21 cellular contexts compared by ENCODE assay signal in genomic region chr3:162729686-162730085, GRCh38.
DNase-seq lines count a peak whose midpoint lies in the region; ATAC-seq, FAIRE-seq and TF ChIP-seq lines count a peak whose summit lies in the region.
"Had no signal": no experiment of that assay in that cellular context is flagged by ENCODE, and none has a peak within 500 bp of the region (broad histone marks: within the 10 kb centered on the region; RNA-seq: fewer than 3 reads in every experiment).

No MANE protein-coding gene starts in this region.

- H2BK5ac ChIP-seq in IMR-90 (ENCODE audit: low read depth, low read length, poor library complexity, severe bottlenecking) = no peak overlapping the region

- H3K14ac ChIP-seq in IMR-90 (replicated peaks; ENCODE audit: low read depth, low read length) = no peak overlapping the region

- no peak overlapping the region for H3K4me3 ChIP-seq in IMR-90 (ENCODE audit: insufficient read depth, low read depth, low read length)
- H3K4me3 ChIP-seq in astrocyte (ENCODE audit: insufficient read depth, low read depth, low read length) = no peak overlapping the region
- H3K4me3 ChIP-seq in osteoblast (ENCODE audit: insufficient read depth, low read length) = no peak overlapping the region
- H3K4me3 ChIP-seq in stomach = no peak overlapping the region
- H3K4me3 ChIP-seq: SK-N-MC had no signal

- H3K4ac ChIP-seq in IMR-90 (ENCODE audit: low read depth, low read length) = no peak overlapping the region

- TF ChIP-seq CTCF in IMR-90 (conservative IDR thresholded peaks at IDR 0.05; ENCODE audit: low read depth, low read length) = no peak
- TF ChIP-seq CTCF in astrocyte (IDR thresholded peaks at IDR 0.05; ENCODE audit: insufficient read depth, low read depth, low read length) = no peak
- no peak for TF ChIP-seq CTCF in osteoblast (IDR thresholded peaks at IDR 0.05; ENCODE audit: extremely low read depth, low read depth, low read length)
- no peak for TF ChIP-seq CTCF in stomach (IDR thresholded peaks at IDR 0.05)

- no peaks in the 10 kb centered on the region for H3K9me3 ChIP-seq in IMR-90 (ENCODE audit: control insufficient read depth, insufficient read depth, low read length)
- no peaks in the 10 kb centered on the region for H3K9me3 ChIP-seq in astrocyte (ENCODE audit: insufficient read depth, low read depth, low read length)
- H3K9me3 ChIP-seq in osteoblast (ENCODE audit: low read depth, low read length) = no peaks in the 10 kb centered on the region
- H3K9me3 ChIP-seq in stomach = no peaks in the 10 kb centered on the region
- H3K9me3 ChIP-seq: BE2C had no signal

- dilution Hi-C loops in IMR-90 (cut with HindIII; ENCODE audit: low sequenced_read_pairs, unreplicated experiment) = no loop called here

- peaks cover 3% of the 10 kb centered on the region for H3K9me3 Mint-ChIP-seq in astrocyte (ENCODE audit: unreplicated experiment)

- H4K5ac ChIP-seq in IMR-90 (ENCODE audit: low read depth, low read length) = no peak overlapping the region

- H3K27me3 ChIP-seq in IMR-90 (ENCODE audit: control insufficient read depth, insufficient read depth, low read length) (no peaks in the 10 kb centered on the region), astrocyte (ENCODE audit: insufficient read depth, low read length) (no peaks in the 10 kb centered on the region), osteoblast (ENCODE audit: insufficient read depth, low read length) (no peaks in the 10 kb centered on the region), stomach (no peaks in the 10 kb centered on the region)
- H3K27me3 ChIP-seq: BE2C had no signal

- intact Hi-C loops in IMR-90 (cut with micrococcal nuclease) (no loop called here), stomach (cut with DNase I; ENCODE audit: low total_unique reads) (no loop called here)

- no peak for TF ChIP-seq EP300 in stomach (IDR thresholded peaks at IDR 0.05)

- H3K79me2 ChIP-seq in astrocyte (ENCODE audit: insufficient read depth, low read length) (no peaks in the 10 kb centered on the region), osteoblast (ENCODE audit: insufficient read depth, low read length) (no peaks in the 10 kb centered on the region)

- no peak for TF ChIP-seq RAD21 in IMR-90 (IDR thresholded peaks at IDR 0.05; ENCODE audit: low read length)

- in situ Hi-C loops in IMR-90 (cut with MboI; ENCODE audit: low sequenced_read_pairs) = no loop called here

- no TSS peak for BruUV-seq in IMR-90 (replicated peaks; lab: Mats Ljungman, UMichigan)

- no peak overlapping the region for H3K23ac ChIP-seq in IMR-90 (ENCODE audit: low read depth, low read length)

- H4K20me1 ChIP-seq in IMR-90 (ENCODE audit: insufficient read depth, low read length) = no peaks in the 10 kb centered on the region
- no peaks in the 10 kb centered on the region for H4K20me1 ChIP-seq in astrocyte (ENCODE audit: insufficient read depth, low read length)
- H4K20me1 ChIP-seq in osteoblast (ENCODE audit: insufficient read depth, low read length) = no peaks in the 10 kb centered on the region

- no CpG with 5 or more reads among the region's 3 CpGs for WGBS in IMR-90 (ENCODE audit: extremely low coverage in 2 of 2, insufficient read length in 1 of 2), 2 experiments
- WGBS in stomach, 5 donors = 89 to 95% (median 93%) methylated on average over 3 of the region's 3 CpGs

- no peak overlapping the region for H2BK15ac ChIP-seq in IMR-90 (ENCODE audit: low read depth, low read length)

- no peaks in the 10 kb centered on the region for H3K36me3 Mint-ChIP-seq in astrocyte (ENCODE audit: low read depth, unreplicated experiment)

- H3K27me3 Mint-ChIP-seq in astrocyte (ENCODE audit: low read depth, unreplicated experiment) = no peaks in the 10 kb centered on the region
- H3K27me3 Mint-ChIP-seq: CD4-positive, alpha-beta T cell had no signal

- H2AFZ ChIP-seq in IMR-90 (replicated peaks; ENCODE audit: low read length, poor library complexity) = no peak overlapping the region
- H2AFZ ChIP-seq in astrocyte (ENCODE audit: low read depth, low read length) = no peak overlapping the region
- H2AFZ ChIP-seq in osteoblast (ENCODE audit: low read length) = no peak overlapping the region

- no peaks in the 10 kb centered on the region for H3K9me1 ChIP-seq in IMR-90 (ENCODE audit: insufficient read depth, low read length)

- H4K8ac ChIP-seq in IMR-90 (ENCODE audit: low read depth in 2 of 2, low read length in 2 of 2) = no peak overlapping the region

- H3K4me3 Mint-ChIP-seq in astrocyte (ENCODE audit: unreplicated experiment) = no peak overlapping the region
- H3K4me3 Mint-ChIP-seq: CD4-positive, alpha-beta T cell had no signal

- H3K79me1 ChIP-seq in IMR-90 (ENCODE audit: low read depth in 1 of 2, low read length in 2 of 2) = no peaks in the 10 kb centered on the region

- H3K36me3 ChIP-seq in IMR-90 (ENCODE audit: control insufficient read depth, insufficient read depth, low read length) (no peaks in the 10 kb centered on the region), astrocyte (ENCODE audit: insufficient read depth, low read length) (no peaks in the 10 kb centered on the region), osteoblast (ENCODE audit: insufficient read depth, low read length) (no peaks in the 10 kb centered on the region), stomach (no peaks in the 10 kb centered on the region)
- H3K36me3 ChIP-seq: BE2C had no signal

- FAIRE-seq in astrocyte (lab: Jason Lieb, UNC) = no peak
- FAIRE-seq: D721Med, GM12892 had no signal

- H2AK5ac ChIP-seq in IMR-90 (ENCODE audit: low read depth, low read length) = no peak overlapping the region

- H2AK9ac ChIP-seq in IMR-90 (replicated peaks; ENCODE audit: low read depth, low read length, poor library complexity) = no peak overlapping the region

- no peak overlapping the region for H3K27ac Mint-ChIP-seq in astrocyte (ENCODE audit: unreplicated experiment)
- H3K27ac Mint-ChIP-seq: CD4-positive, alpha-beta T cell had no signal

- no peak overlapping the region for H3K27ac ChIP-seq in IMR-90 (ENCODE audit: insufficient read depth, low read length)
- no peak overlapping the region for H3K27ac ChIP-seq in astrocyte (ENCODE audit: low read depth, low read length)
- H3K27ac ChIP-seq in osteoblast (ENCODE audit: low read depth, low read length) = no peak overlapping the region
- no peak overlapping the region for H3K27ac ChIP-seq in stomach
- H3K27ac ChIP-seq: SK-N-MC had no signal

- no peak overlapping the region for H3K18ac ChIP-seq in IMR-90 (ENCODE audit: low read depth, low read length)

- DNase-seq in ELR (ENCODE audit: low read depth) (peak; percentile 86), IMR-90 (peak; percentile 76), astrocyte (ENCODE audit: low read depth) (peak; percentile 10), osteoblast (ENCODE audit: insufficient read length, low spot score, missing footprints) (peak; percentile 26), stomach (no peak)
- DNase-seq: BE2C; CD4-positive, alpha-beta T cell; DMS79 treated with DMSO at 0.1 percent for 48 hours; GF-D8; H7; KG1; NCI-H1436 treated with DMSO at 0.1 percent for 48 hours; NCI-H2029 treated with DMSO at 0.1 percent for 48 hours; NCI-H2171 treated with DMSO at 0.1 percent for 48 hours; NCI-H510A; Right ventricle myocardium superior had no signal

- H3K9ac ChIP-seq in IMR-90 (ENCODE audit: low read depth, low read length) (no peak overlapping the region), astrocyte (ENCODE audit: low read length) (no peak overlapping the region)

- POLR2A ChIA-PET in IMR-90 (lab: Charles Lee; ENCODE audit: unreplicated experiment) = no interaction called here

- no peak overlapping the region for H3K56ac ChIP-seq in IMR-90 (ENCODE audit: extremely low read depth, insufficient read depth, low read length)

- no peak overlapping the region for H4K91ac ChIP-seq in IMR-90 (ENCODE audit: insufficient read depth, low read depth, low read length)

- H3K4me2 ChIP-seq in IMR-90 (ENCODE audit: low read depth, low read length) (no peak overlapping the region; the same call in 1 of the 2 replicates), astrocyte (ENCODE audit: low read length) (no peak overlapping the region), osteoblast (ENCODE audit: insufficient read depth, low read length) (no peak overlapping the region)

- H3K4me1 Mint-ChIP-seq in astrocyte (ENCODE audit: low read depth, unreplicated experiment) = no peaks in the 10 kb centered on the region

- H2BK20ac ChIP-seq in IMR-90 (ENCODE audit: low read depth, low read length) = no peak overlapping the region

- no peak for TF ChIP-seq POLR2A in IMR-90 (IDR thresholded peaks at IDR 0.05; ENCODE audit: low read depth, low read length)
- TF ChIP-seq POLR2A in stomach (IDR thresholded peaks at IDR 0.05) = no peak

- H3K4me1 ChIP-seq in IMR-90 (ENCODE audit: control insufficient read depth, insufficient read depth, low read length) = no peaks in the 10 kb centered on the region
- no peaks in the 10 kb centered on the region for H3K4me1 ChIP-seq in astrocyte (ENCODE audit: insufficient read depth, low read length)
- H3K4me1 ChIP-seq in osteoblast (ENCODE audit: insufficient read depth, low read length) = no peaks in the 10 kb centered on the region
- H3K4me1 ChIP-seq in stomach = no peaks in the 10 kb centered on the region
- H3K4me1 ChIP-seq: BE2C had no signal

- ATAC-seq in IMR-90 (ENCODE audit: low read depth) (peak; percentile 62), HG03571 (IDR thresholded peaks at IDR 0.05; ENCODE audit: unreplicated experiment) (no peak), GM18861 (IDR thresholded peaks at IDR 0.05; ENCODE audit: unreplicated experiment) (no peak)

- CTCF ChIA-PET in IMR-90 (lab: Yijun Ruan, JAX) = no interaction called here

- no peak overlapping the region for H2BK120ac ChIP-seq in IMR-90 (ENCODE audit: low read depth, low read length)

TF ChIP-seq in IMR-90, 13 proteins besides CTCF, POLR2A, EP300 and RAD21:
- TF ChIP-seq BHLHE40 (IDR thresholded peaks at IDR 0.05; ENCODE audit: low read depth, low read length) = no peak
- TF ChIP-seq FOS (IDR thresholded peaks at IDR 0.05; ENCODE audit: low read depth, low read length) = peak; percentile 69
- TF ChIP-seq MAFK (IDR thresholded peaks at IDR 0.05; ENCODE audit: low read depth, low read length) = peak; percentile 28; the same call in 1 of the 2 replicates
- TF ChIP-seq, protein P1, sequence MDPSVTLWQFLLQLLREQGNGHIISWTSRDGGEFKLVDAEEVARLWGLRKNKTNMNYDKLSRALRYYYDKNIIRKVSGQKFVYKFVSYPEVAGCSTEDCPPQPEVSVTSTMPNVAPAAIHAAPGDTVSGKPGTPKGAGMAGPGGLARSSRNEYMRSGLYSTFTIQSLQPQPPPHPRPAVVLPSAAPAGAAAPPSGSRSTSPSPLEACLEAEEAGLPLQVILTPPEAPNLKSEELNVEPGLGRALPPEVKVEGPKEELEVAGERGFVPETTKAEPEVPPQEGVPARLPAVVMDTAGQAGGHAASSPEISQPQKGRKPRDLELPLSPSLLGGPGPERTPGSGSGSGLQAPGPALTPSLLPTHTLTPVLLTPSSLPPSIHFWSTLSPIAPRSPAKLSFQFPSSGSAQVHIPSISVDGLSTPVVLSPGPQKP (IDR thresholded peaks at IDR 0.05; ENCODE audit: borderline replicate concordance, low read depth, low read length) = no peak
- TF ChIP-seq CEBPB (IDR thresholded peaks at IDR 0.05; ENCODE audit: low read depth, low read length) = peak; percentile 92
